ENCODE assay signal across 11 cellular contexts in genomic region chr16:4649744-4650442, GRCh38. TPM values are rescaled to one million over a fixed set of nuclear protein-coding genes. Genes with fewer than 3 reads are reported as not detected.
A peak's percentile ranks its signal among the peaks of the same experiment; 100 is the strongest.
DNase-seq lines count a peak whose midpoint lies in the region; ATAC-seq and TF ChIP-seq lines count a peak whose summit lies in the region.
"Had no signal": no experiment of that assay in that cellular context is flagged by ENCODE, and none has a peak within 500 bp of the region (broad histone marks: within the 10 kb centered on the region; RNA-seq: fewer than 3 reads in every experiment).

No MANE protein-coding gene starts in this region.

- no peak overlapping the region for H3K4me3 Mint-ChIP-seq in CD8-positive, alpha-beta T cell
- no peak overlapping the region for H3K4me3 Mint-ChIP-seq in activated T-helper 1 cell treated with anti-CD3 and anti-CD28 coated beads, Interleukin-12 subunit alpha, Interleukin-12 subunit beta, Interleukin-2, Interleukin-4 antibody, amounts not matched to agents 30 ng/mL and 10 ng/mL and 1 ng/mL, durations not matched to agents 14 hours and 24 hours and 36 hours
- peak overlapping the region in 5 of 10 donors; percentile 10 to 62 (median 42) for H3K4me3 Mint-ChIP-seq in naive thymus-derived CD8-positive, alpha-beta T cell
- H3K4me3 Mint-ChIP-seq: immature natural killer cell had no signal

- CTCF ChIA-PET in CD8-positive, alpha-beta T cell (lab: Charles Lee), result interaction anchor here (0.6 to 1.9 kb wide), 8 partner anchors 8 to 121 kb away, joined by 3 to 9 read pairs (median 4); no protein-coding TSS in a partner anchor

- H3K27me3 ChIP-seq in CD8-positive, alpha-beta T cell (ENCODE audit: insufficient read depth, low read length), result no peaks in the 10 kb centered on the region

- intact Hi-C loops in CD8-positive, alpha-beta T cell (cut with DNase I, micrococcal nuclease), result no loop called here
- intact Hi-C loops in activated T-helper 1 cell treated with anti-CD3 and anti-CD28 coated beads, Interleukin-12 subunit alpha, Interleukin-12 subunit beta, Interleukin-2, Interleukin-4 antibody, amounts not matched to agents 30 ng/mL and 10 ng/mL and 1 ng/mL, durations not matched to agents 14 hours and 24 hours and 36 hours (cut with micrococcal nuclease), result no loop called here

- peak; percentile 27 for ATAC-seq in CD8-positive, alpha-beta T cell
- peak; percentile 25 to 57 for ATAC-seq in naive thymus-derived CD8-positive, alpha-beta T cell
- ATAC-seq in HG03045 (IDR thresholded peaks at IDR 0.05; ENCODE audit: unreplicated experiment) (no peak), GM19467 (IDR thresholded peaks at IDR 0.05; ENCODE audit: unreplicated experiment) (no peak)

- peak; percentile 48 for DNase-seq in activated CD4-positive, alpha-beta T cell treated with anti-CD3 and anti-CD28 coated beads for 48 hours
- no peak for DNase-seq in activated CD4-positive, alpha-beta T cell treated with anti-CD3 and anti-CD28 coated beads, Interleukin-2, amount 50 U/mL, for 1 hour
- DNase-seq in CD8-positive, alpha-beta T cell, result no peak
- no peak for DNase-seq in activated T-helper 1 cell treated with anti-CD3 and anti-CD28 coated beads, Interleukin-12 subunit alpha, Interleukin-12 subunit beta, Interleukin-2, Interleukin-4 antibody, amounts not matched to agents 30 ng/mL and 10 ng/mL and 1 ng/mL, durations not matched to agents 14 hours and 24 hours and 36 hours (ENCODE audit: low spot score)
- DNase-seq in naive thymus-derived CD8-positive, alpha-beta T cell, result no peak
- no peak for DNase-seq in NK-92 treated with Interleukin-12 subunit alpha and Interleukin-12 subunit beta, amount 100 ng/mL, for 24 hours (lab: John Stamatoyannopoulos, UW)
- DNase-seq: NCI-H1417 treated with DMSO at 0.1 percent for 48 hours had no signal

- no peak overlapping the region for H3K27ac ChIP-seq in CD8-positive, alpha-beta T cell (ENCODE audit: low read depth, low read length)

- peaks cover 43% of the 10 kb centered on the region for H3K36me3 Mint-ChIP-seq in CD8-positive, alpha-beta T cell
- peaks cover 25% of the 10 kb centered on the region for H3K36me3 Mint-ChIP-seq in activated T-helper 1 cell treated with anti-CD3 and anti-CD28 coated beads, Interleukin-12 subunit alpha, Interleukin-12 subunit beta, Interleukin-2, Interleukin-4 antibody, amounts not matched to agents 30 ng/mL and 10 ng/mL and 1 ng/mL, durations not matched to agents 14 hours and 24 hours and 36 hours (ENCODE audit: low read depth)
- peaks cover 0 to 39% (median 7%) of the 10 kb centered on the region in 3 donors for H3K36me3 Mint-ChIP-seq in naive thymus-derived CD8-positive, alpha-beta T cell

- no peaks in the 10 kb centered on the region for H3K27me3 Mint-ChIP-seq in CD8-positive, alpha-beta T cell (ENCODE audit: low read depth)
- H3K27me3 Mint-ChIP-seq in activated T-helper 1 cell treated with anti-CD3 and anti-CD28 coated beads, Interleukin-12 subunit alpha, Interleukin-12 subunit beta, Interleukin-2, Interleukin-4 antibody, amounts not matched to agents 30 ng/mL and 10 ng/mL and 1 ng/mL, durations not matched to agents 14 hours and 24 hours and 36 hours (ENCODE audit: insufficient read depth), result no peaks in the 10 kb centered on the region
- H3K27me3 Mint-ChIP-seq in naive thymus-derived CD8-positive, alpha-beta T cell, result no peaks in the 10 kb centered on the region
- H3K27me3 Mint-ChIP-seq: progenitor cell of endocrine pancreas had no signal

- no peak overlapping the region for H3K27ac Mint-ChIP-seq in CD8-positive, alpha-beta T cell
- H3K27ac Mint-ChIP-seq in activated T-helper 1 cell treated with anti-CD3 and anti-CD28 coated beads, Interleukin-12 subunit alpha, Interleukin-12 subunit beta, Interleukin-2, Interleukin-4 antibody, amounts not matched to agents 30 ng/mL and 10 ng/mL and 1 ng/mL, durations not matched to agents 14 hours and 24 hours and 36 hours, result peak overlapping the region; percentile 7
- peak overlapping the region; percentile 1 to 92 (median 74) for H3K27ac Mint-ChIP-seq in naive thymus-derived CD8-positive, alpha-beta T cell

- no peaks in the 10 kb centered on the region for H3K9me3 Mint-ChIP-seq in CD8-positive, alpha-beta T cell
- no peaks in the 10 kb centered on the region for H3K9me3 Mint-ChIP-seq in activated T-helper 1 cell treated with anti-CD3 and anti-CD28 coated beads, Interleukin-12 subunit alpha, Interleukin-12 subunit beta, Interleukin-2, Interleukin-4 antibody, amounts not matched to agents 30 ng/mL and 10 ng/mL and 1 ng/mL, durations not matched to agents 14 hours and 24 hours and 36 hours
- H3K9me3 Mint-ChIP-seq in naive thymus-derived CD8-positive, alpha-beta T cell, result no peaks in the 10 kb centered on the region
- H3K9me3 Mint-ChIP-seq: immature natural killer cell had no signal

- no peaks in the 10 kb centered on the region for H3K9me3 ChIP-seq in CD8-positive, alpha-beta T cell (ENCODE audit: low read length)

- POLR2A ChIA-PET in CD8-positive, alpha-beta T cell (lab: Charles Lee), result interaction anchor here (1.1 kb wide), 1 partner anchor 84 kb away, joined by 3 read pairs; the partner anchor contains the start of genes ANKS3 and DNAAF8
- POLR2A ChIA-PET in naive thymus-derived CD8-positive, alpha-beta T cell (lab: Charles Lee), result interaction anchor here (0.6 to 2.2 kb wide), 11 partner anchors 11 to 152 kb away, joined by 3 to 9 read pairs (median 4); no protein-coding TSS in a partner anchor

- no peak for TF ChIP-seq CTCF in CD8-positive, alpha-beta T cell (IDR thresholded peaks at IDR 0.05)

- H3K4me1 Mint-ChIP-seq in CD8-positive, alpha-beta T cell (ENCODE audit: low read depth), result peaks cover 39% of the 10 kb centered on the region
- H3K4me1 Mint-ChIP-seq in activated T-helper 1 cell treated with anti-CD3 and anti-CD28 coated beads, Interleukin-12 subunit alpha, Interleukin-12 subunit beta, Interleukin-2, Interleukin-4 antibody, amounts not matched to agents 30 ng/mL and 10 ng/mL and 1 ng/mL, durations not matched to agents 14 hours and 24 hours and 36 hours (ENCODE audit: low read depth), result peaks cover 27% of the 10 kb centered on the region
- H3K4me1 Mint-ChIP-seq in naive thymus-derived CD8-positive, alpha-beta T cell, result peaks cover 27 to 47% (median 40%) of the 10 kb centered on the region in 4 donors

- peaks cover 35% of the 10 kb centered on the region for H3K4me1 ChIP-seq in CD8-positive, alpha-beta T cell (ENCODE audit: insufficient read depth, low read length)

- H3K4me3 ChIP-seq in CD8-positive, alpha-beta T cell (ENCODE audit: low read depth, low read length), result no peak overlapping the region

- peaks cover 19% of the 10 kb centered on the region for H3K36me3 ChIP-seq in CD8-positive, alpha-beta T cell (ENCODE audit: insufficient read depth, low read length)

RNA-seq across cellular contexts. Expression of gene MGRN1, which starts 25.3 kb away (rescaled TPM):
- total RNA-seq in CD8-positive, alpha-beta T cell, result 10 to 100 TPM; 46.5 to 48.6 TPM
- 110 and 119 TPM in 2 replicates for total RNA-seq in activated T-helper 1 cell treated with anti-CD3 and anti-CD28 coated beads, Interleukin-12 subunit alpha, Interleukin-12 subunit beta, Interleukin-2, Interleukin-4 antibody, amounts not matched to agents 30 ng/mL and 10 ng/mL and 1 ng/mL, durations not matched to agents 14 hours and 24 hours and 36 hours
- total RNA-seq in naive thymus-derived CD8-positive, alpha-beta T cell, result 10 to 100 TPM; 66.4 to 70.5 TPM
- 1 to 10 TPM; 4.5 to 5.8 (median 5.6) TPM for polyA plus RNA-seq in naive thymus-derived CD8-positive, alpha-beta T cell

RNA-seq across cellular contexts. Expression of gene UBALD1, which starts 35.2 kb away (rescaled TPM):
- 10 to 100 TPM; 17.1 to 19.9 TPM for total RNA-seq in CD8-positive, alpha-beta T cell
- 23.1 and 26.2 TPM in 2 replicates for total RNA-seq in activated T-helper 1 cell treated with anti-CD3 and anti-CD28 coated beads, Interleukin-12 subunit alpha, Interleukin-12 subunit beta, Interleukin-2, Interleukin-4 antibody, amounts not matched to agents 30 ng/mL and 10 ng/mL and 1 ng/mL, durations not matched to agents 14 hours and 24 hours and 36 hours
- 10 to 100 TPM; 26.0 to 27.4 TPM for total RNA-seq in naive thymus-derived CD8-positive, alpha-beta T cell
- 1 to 10 TPM; 2.5 to 3.9 (median 2.7) TPM for polyA plus RNA-seq in naive thymus-derived CD8-positive, alpha-beta T cell

RNA-seq across cellular contexts. Expression of gene NUDT16L1, which starts 43.5 kb away (rescaled TPM):
- total RNA-seq in CD8-positive, alpha-beta T cell, result 10 to 100 TPM; 72.9 to 76.5 TPM
- 39.9 and 41.9 TPM in 2 replicates for total RNA-seq in activated T-helper 1 cell treated with anti-CD3 and anti-CD28 coated beads, Interleukin-12 subunit alpha, Interleukin-12 subunit beta, Interleukin-2, Interleukin-4 antibody, amounts not matched to agents 30 ng/mL and 10 ng/mL and 1 ng/mL, durations not matched to agents 14 hours and 24 hours and 36 hours
- total RNA-seq in naive thymus-derived CD8-positive, alpha-beta T cell, result 10 to 100 TPM; 56.7 to 59.3 TPM
- polyA plus RNA-seq in naive thymus-derived CD8-positive, alpha-beta T cell, result 100 to 1,000 TPM in 2 of 3 donors, 10 to 100 TPM in 1; 90.0 to 131 (median 119) TPM

Comparison
In these comparisons a context has a peak if more than half of its experiments do, and no peak if none do; other contexts are left out.
1. ATAC-seq: peak in CD8-positive, alpha-beta T cell (single experiment) and naive thymus-derived CD8-positive, alpha-beta T cell (2 of 2); none in HG03045 (single experiment) and GM19467 (single experiment).